1 cellular context compared by ENCODE assay signal in genomic region chr17:73863761-73864535, GRCh38.
TF ChIP-seq lines count a peak whose summit lies in the region.

No MANE protein-coding gene starts in this region.

TF ChIP-seq in SK-N-SH treated with all-trans-retinoic acid at 6 μM for 48 hours, 23 proteins besides CTCF, POLR2A, EP300 and RAD21 (continued from another document):
- TF ChIP-seq, protein P1, sequence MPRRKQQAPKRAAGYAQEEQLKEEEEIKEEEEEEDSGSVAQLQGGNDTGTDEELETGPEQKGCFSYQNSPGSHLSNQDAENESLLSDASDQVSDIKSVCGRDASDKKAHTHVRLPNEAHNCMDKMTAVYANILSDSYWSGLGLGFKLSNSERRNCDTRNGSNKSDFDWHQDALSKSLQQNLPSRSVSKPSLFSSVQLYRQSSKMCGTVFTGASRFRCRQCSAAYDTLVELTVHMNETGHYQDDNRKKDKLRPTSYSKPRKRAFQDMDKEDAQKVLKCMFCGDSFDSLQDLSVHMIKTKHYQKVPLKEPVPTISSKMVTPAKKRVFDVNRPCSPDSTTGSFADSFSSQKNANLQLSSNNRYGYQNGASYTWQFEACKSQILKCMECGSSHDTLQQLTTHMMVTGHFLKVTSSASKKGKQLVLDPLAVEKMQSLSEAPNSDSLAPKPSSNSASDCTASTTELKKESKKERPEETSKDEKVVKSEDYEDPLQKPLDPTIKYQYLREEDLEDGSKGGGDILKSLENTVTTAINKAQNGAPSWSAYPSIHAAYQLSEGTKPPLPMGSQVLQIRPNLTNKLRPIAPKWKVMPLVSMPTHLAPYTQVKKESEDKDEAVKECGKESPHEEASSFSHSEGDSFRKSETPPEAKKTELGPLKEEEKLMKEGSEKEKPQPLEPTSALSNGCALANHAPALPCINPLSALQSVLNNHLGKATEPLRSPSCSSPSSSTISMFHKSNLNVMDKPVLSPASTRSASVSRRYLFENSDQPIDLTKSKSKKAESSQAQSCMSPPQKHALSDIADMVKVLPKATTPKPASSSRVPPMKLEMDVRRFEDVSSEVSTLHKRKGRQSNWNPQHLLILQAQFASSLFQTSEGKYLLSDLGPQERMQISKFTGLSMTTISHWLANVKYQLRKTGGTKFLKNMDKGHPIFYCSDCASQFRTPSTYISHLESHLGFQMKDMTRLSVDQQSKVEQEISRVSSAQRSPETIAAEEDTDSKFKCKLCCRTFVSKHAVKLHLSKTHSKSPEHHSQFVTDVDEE (CRISPR knock-in tag; IDR thresholded peaks at IDR 0.05), result no peak
- no peak for TF ChIP-seq PATZ1 (CRISPR knock-in tag; IDR thresholded peaks at IDR 0.05; ENCODE audit: borderline replicate concordance)
- TF ChIP-seq PPARA (CRISPR knock-in tag; IDR thresholded peaks at IDR 0.05; ENCODE audit: borderline replicate concordance), result no peak
- no peak for TF ChIP-seq TCF4 (CRISPR knock-in tag; IDR thresholded peaks at IDR 0.05; ENCODE audit: borderline replicate concordance)
- TF ChIP-seq CREB5 (CRISPR knock-in tag; IDR thresholded peaks at IDR 0.05; ENCODE audit: low read depth), result no peak
- no peak for TF ChIP-seq ZC3H10 (CRISPR knock-in tag; IDR thresholded peaks at IDR 0.05)
- TF ChIP-seq ZFP30 (CRISPR knock-in tag; IDR thresholded peaks at IDR 0.05), result no peak
- TF ChIP-seq ZNF70 (CRISPR knock-in tag; IDR thresholded peaks at IDR 0.05), result no peak
- TF ChIP-seq RARB (CRISPR knock-in tag; IDR thresholded peaks at IDR 0.05), result no peak
